ENCODE assay signal across 8 cellular contexts in the genomic region with DNA sequence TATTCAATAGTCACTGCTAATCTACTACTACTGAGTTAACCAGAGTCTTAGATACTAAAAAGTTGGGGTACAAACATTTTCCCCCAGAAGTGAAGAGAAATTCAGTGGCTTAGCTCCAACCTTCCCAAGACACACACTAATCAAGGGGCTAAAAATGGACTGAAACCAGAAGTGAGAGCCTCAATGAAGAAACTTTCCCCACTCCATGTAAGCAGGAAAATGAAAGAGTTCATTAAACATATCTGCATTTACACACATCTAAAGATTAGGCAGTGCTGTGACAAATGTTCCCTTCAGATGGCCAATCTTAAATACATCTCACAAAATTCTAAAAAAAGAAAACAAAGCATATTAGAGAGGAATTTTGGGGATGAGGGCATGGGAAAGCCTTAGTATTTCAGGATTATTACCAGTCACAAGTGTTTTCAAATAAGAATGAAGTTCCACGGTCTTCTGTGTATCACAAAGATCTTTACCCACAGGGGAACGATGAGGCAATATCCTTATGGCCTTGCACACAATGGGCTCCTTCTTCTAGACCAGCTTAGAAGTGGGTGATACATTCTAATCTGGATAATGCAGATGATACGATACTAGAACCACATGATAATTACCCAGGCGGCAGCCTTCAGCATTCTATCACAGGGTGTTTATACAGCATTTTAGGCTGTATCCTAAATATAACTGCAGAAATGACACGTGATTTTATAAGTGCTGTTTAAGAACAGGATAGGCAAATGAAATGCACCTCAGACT. TPM values are rescaled to one million over a fixed set of nuclear protein-coding genes. Genes with fewer than 3 reads are reported as not detected.
A peak's percentile ranks its signal among the peaks of the same experiment; 100 is the strongest.
DNase-seq lines count a peak whose midpoint lies in the region; ATAC-seq lines count a peak whose summit lies in the region.

No MANE protein-coding gene starts in this region.

- peaks cover 69% of the 10 kb centered on the region for H3K4me1 Mint-ChIP-seq in T-helper 17 cell
- H3K4me1 Mint-ChIP-seq in memory B cell: peaks cover 64% of the 10 kb centered on the region

- H3K9me3 ChIP-seq in T-helper 17 cell (ENCODE audit: control insufficient read depth, low read length, poor library complexity, severe bottlenecking): no peaks in the 10 kb centered on the region

- H3K4me3 Mint-ChIP-seq in T-helper 17 cell (peak overlapping the region; percentile 86), memory B cell (peak overlapping the region; percentile 81)

- peak overlapping the region; percentile 99 for H3K27ac Mint-ChIP-seq in T-helper 17 cell
- peak overlapping the region; percentile 87 for H3K27ac Mint-ChIP-seq in memory B cell

- ATAC-seq in GM18511 (IDR thresholded peaks at IDR 0.05; ENCODE audit: unreplicated experiment) (peak; percentile 57), HG02852 (IDR thresholded peaks at IDR 0.05; ENCODE audit: unreplicated experiment) (peak; percentile 35), T-helper 17 cell (peak; percentile 79), memory B cell (ENCODE audit: low read depth) (peak; percentile 34), HG03097 (IDR thresholded peaks at IDR 0.05; ENCODE audit: low FRiP score, unreplicated experiment) (no peak)

- H3K36me3 Mint-ChIP-seq in T-helper 17 cell (ENCODE audit: low read depth) (peaks cover 6% of the 10 kb centered on the region), memory B cell (peaks cover 27% of the 10 kb centered on the region)

- DNase-seq in T-helper 17 cell (no peak), memory B cell (ENCODE audit: low spot score in 2 of 2) (no peak), HK-2 (ENCODE audit: unreplicated experiment) (no peak), AG20443 (ENCODE audit: low spot score) (no peak), A172 (ENCODE audit: low spot score) (no peak)

- no peaks in the 10 kb centered on the region for H3K27me3 Mint-ChIP-seq in T-helper 17 cell
- no peaks in the 10 kb centered on the region for H3K27me3 Mint-ChIP-seq in memory B cell

- H3K9me3 Mint-ChIP-seq in memory B cell: peaks cover 3% of the 10 kb centered on the region

RNA-seq across cellular contexts. Expression of a gene that starts 17.1 kb away (rescaled TPM):
- total RNA-seq in T-helper 17 cell: 100 to 1,000 TPM; 232 to 246 TPM
- total RNA-seq in A172 (2014; rRNA removed; shearing (Covaris generic)): 8.7 and 16.2 TPM in 2 replicates

Comparison
In these comparisons a context has a peak if more than half of its experiments do, and no peak if none do; other contexts are left out.
1. RNA of a gene that starts 17.1 kb away (total RNA-seq): 232 to 246 TPM in T-helper 17 cell; 8.7 to 16.2 TPM in A172; every median in the first group is over 10 times any median in the second.